In genomic region chr7:42876182-42877068, GRCh38 we compare ENCODE assay signal across 8 cellular contexts. TPM values are rescaled to one million over a fixed set of nuclear protein-coding genes. Genes with fewer than 3 reads are reported as not detected.
DNase-seq lines count a peak whose midpoint lies in the region; ATAC-seq and TF ChIP-seq lines count a peak whose summit lies in the region.

No MANE protein-coding gene starts in this region.

- ATAC-seq in CD8-positive, alpha-beta T cell = peak; percentile 36
- ATAC-seq in GM18867 (IDR thresholded peaks at IDR 0.05; ENCODE audit: unreplicated experiment) (peak; percentile 99), HG03135 (IDR thresholded peaks at IDR 0.05; ENCODE audit: unreplicated experiment) (peak; percentile 92), psoas muscle (peak in 2 of 4 donors; percentile 55 to 66)
- peak; percentile 69 to 71 for ATAC-seq in activated T-cell treated with anti-CD3 and anti-CD28 coated beads, Interleukin-2, amount 50 U/mL, for 72 hours (replicated peaks in 1 of 2)

- BruUV-seq in OCI-LY7 (replicated peaks; lab: Mats Ljungman, UMichigan) = no TSS peak

- no peaks in the 10 kb centered on the region for H3K4me1 Mint-ChIP-seq in CD8-positive, alpha-beta T cell (ENCODE audit: low read depth)
- no peaks in the 10 kb centered on the region for H3K4me1 Mint-ChIP-seq in activated T-cell treated with anti-CD3 and anti-CD28 coated beads, Interleukin-2, amount 50 U/mL, for 72 hours (ENCODE audit: low read depth)

- peak; percentile 52 for TF ChIP-seq CTCF in CD8-positive, alpha-beta T cell (IDR thresholded peaks at IDR 0.05)
- TF ChIP-seq CTCF in OCI-LY7 (conservative IDR thresholded peaks at IDR 0.05; ENCODE audit: low read length) = peak; percentile 90
- TF ChIP-seq CTCF in psoas muscle (IDR thresholded peaks at IDR 0.05) = peak; percentile 69

- 41 to 52% (median 42%) methylated on average over 5 of the region's 5 CpGs for WGBS in psoas muscle, 3 donors

- H2AFZ ChIP-seq in OCI-LY7 (ENCODE audit: low read length) = no peak overlapping the region

- H3K9me3 Mint-ChIP-seq in CD8-positive, alpha-beta T cell = no peaks in the 10 kb centered on the region
- no peaks in the 10 kb centered on the region for H3K9me3 Mint-ChIP-seq in activated T-cell treated with anti-CD3 and anti-CD28 coated beads, Interleukin-2, amount 50 U/mL, for 72 hours

- H3K4me2 ChIP-seq in OCI-LY7 (ENCODE audit: low read length) = no peak overlapping the region

- POLR2A ChIA-PET in CD8-positive, alpha-beta T cell (lab: Charles Lee) = no interaction called here
- POLR2A ChIA-PET in OCI-LY7 (lab: Charles Lee) = interaction anchor here (0.8 to 1.8 kb wide), 5 partner anchors 11 to 325 kb away, joined by 3 to 8 read pairs (median 3); no protein-coding TSS in a partner anchor

- no peak overlapping the region for H3K4me3 Mint-ChIP-seq in CD8-positive, alpha-beta T cell
- H3K4me3 Mint-ChIP-seq in activated T-cell treated with anti-CD3 and anti-CD28 coated beads, Interleukin-2, amount 50 U/mL, for 72 hours = no peak overlapping the region

- H3K79me2 ChIP-seq in OCI-LY7 (ENCODE audit: insufficient read depth, low read depth, low read length) = no peaks in the 10 kb centered on the region

- no peaks in the 10 kb centered on the region for H3K36me3 ChIP-seq in CD8-positive, alpha-beta T cell (ENCODE audit: insufficient read depth, low read length)
- H3K36me3 ChIP-seq in OCI-LY7 (ENCODE audit: insufficient read depth, low read length) = no peaks in the 10 kb centered on the region
- no peaks in the 10 kb centered on the region for H3K36me3 ChIP-seq in psoas muscle (ENCODE audit: insufficient read depth in 1 of 2, low read depth in 1 of 2)

- no peak overlapping the region for H3K27ac Mint-ChIP-seq in CD8-positive, alpha-beta T cell
- H3K27ac Mint-ChIP-seq in activated T-cell treated with anti-CD3 and anti-CD28 coated beads, Interleukin-2, amount 50 U/mL, for 72 hours = no peak overlapping the region

- H3K9me2 ChIP-seq in OCI-LY7 (ENCODE audit: insufficient read depth, low read length) = no peaks in the 10 kb centered on the region

- H3K27me3 ChIP-seq in CD8-positive, alpha-beta T cell (ENCODE audit: insufficient read depth, low read length) = no peaks in the 10 kb centered on the region
- H3K27me3 ChIP-seq in psoas muscle (ENCODE audit: insufficient read depth in 3 of 3, low read length in 2 of 3) = no peaks in the 10 kb centered on the region

- no peaks in the 10 kb centered on the region for H3K36me3 Mint-ChIP-seq in CD8-positive, alpha-beta T cell
- H3K36me3 Mint-ChIP-seq in activated T-cell treated with anti-CD3 and anti-CD28 coated beads, Interleukin-2, amount 50 U/mL, for 72 hours (ENCODE audit: insufficient read depth in 2 of 2) = no peaks in the 10 kb centered on the region

- no peaks in the 10 kb centered on the region for H3K4me1 ChIP-seq in CD8-positive, alpha-beta T cell (ENCODE audit: insufficient read depth, low read length)
- H3K4me1 ChIP-seq in OCI-LY7 (ENCODE audit: insufficient read depth, low read length, poor library complexity, severe bottlenecking) = peaks cover 4% of the 10 kb centered on the region
- H3K4me1 ChIP-seq in psoas muscle = no peaks in the 10 kb centered on the region

- peak in 4 of 7 experiments; percentile 23 to 47 (median 37) for DNase-seq in CD8-positive, alpha-beta T cell
- DNase-seq in OCI-LY7 (ENCODE audit: low spot score) (peak; percentile 71), glomerular visceral epithelial cell (ENCODE audit: extremely low spot score) (peak; percentile 50), psoas muscle (no peak), occipital lobe (lab: John Stamatoyannopoulos, UW) (no peak)
- peak; percentile 58 to 65 for DNase-seq in activated T-cell treated with anti-CD3 and anti-CD28 coated beads, Interleukin-2, amount 50 U/mL, for 72 hours

- no peaks in the 10 kb centered on the region for H3K9me3 ChIP-seq in CD8-positive, alpha-beta T cell (ENCODE audit: low read length)
- H3K9me3 ChIP-seq in OCI-LY7 (ENCODE audit: low read length) = no peaks in the 10 kb centered on the region
- no peaks in the 10 kb centered on the region for H3K9me3 ChIP-seq in psoas muscle

- no peak overlapping the region for H3K4me3 ChIP-seq in CD8-positive, alpha-beta T cell (ENCODE audit: low read depth, low read length)
- H3K4me3 ChIP-seq in OCI-LY7 (ENCODE audit: low read depth, low read length, poor library complexity, severe bottlenecking) = no peak overlapping the region
- H3K4me3 ChIP-seq in psoas muscle = no peak overlapping the region

- CTCF ChIA-PET in CD8-positive, alpha-beta T cell (lab: Charles Lee) = interaction anchor here (0.7 to 2.0 kb wide), 5 partner anchors 8 to 59 kb away, joined by 3 to 10 read pairs (median 4); no protein-coding TSS in a partner anchor
- CTCF ChIA-PET in OCI-LY7 (lab: Charles Lee; ENCODE audit: unreplicated experiment) = interaction anchor here (0.6 kb wide), 1 partner anchor 167 kb away, joined by 3 read pairs; no protein-coding TSS in a partner anchor

- peaks cover 2% of the 10 kb centered on the region for H3K27me3 Mint-ChIP-seq in CD8-positive, alpha-beta T cell (ENCODE audit: low read depth)
- no peaks in the 10 kb centered on the region for H3K27me3 Mint-ChIP-seq in activated T-cell treated with anti-CD3 and anti-CD28 coated beads, Interleukin-2, amount 50 U/mL, for 72 hours (ENCODE audit: low read depth)

- no peak overlapping the region for H3K27ac ChIP-seq in CD8-positive, alpha-beta T cell (ENCODE audit: low read depth, low read length)
- H3K27ac ChIP-seq in OCI-LY7 (ENCODE audit: low read depth, low read length, poor library complexity, severe bottlenecking) (no peak overlapping the region), psoas muscle (no peak overlapping the region)

- H4K20me1 ChIP-seq in OCI-LY7 (ENCODE audit: insufficient read depth, low read length) = no peaks in the 10 kb centered on the region

- intact Hi-C loops in CD8-positive, alpha-beta T cell (cut with DNase I, micrococcal nuclease) = no loop called here
- intact Hi-C loops in OCI-LY7 (cut with micrococcal nuclease; ENCODE audit: unreplicated experiment) = loop anchor here (2.0 kb wide), 1 partner anchor 934 kb away; no protein-coding TSS in a partner anchor
- intact Hi-C loops in psoas muscle (cut with DNase I) = loop anchor here in 1 of 2 donors (5.0 kb wide), 1 partner anchor 934 kb away; no protein-coding TSS in a partner anchor

RNA-seq across cellular contexts. Expression of gene C7orf25, which starts 35.4 kb away (rescaled TPM):
- total RNA-seq in CD8-positive, alpha-beta T cell = 1 to 10 TPM; 2.1 to 2.2 TPM
- 2.3 and 6.0 TPM in 2 replicates for total RNA-seq in OCI-LY7 (2014; rRNA removed; shearing (Covaris generic))
- 7.3 and 9.1 TPM in 2 replicates for total RNA-seq in OCI-LY7 (2022)
- total RNA-seq in activated T-cell treated with anti-CD3 and anti-CD28 coated beads, Interleukin-2, amount 50 U/mL, for 72 hours = 1 to 10 TPM; 3.5 to 5.1 TPM
- 1 to 10 TPM; 1.3 to 2.4 (median 2.0) TPM for total RNA-seq in psoas muscle
- polyA plus RNA-seq in psoas muscle = 1 to 10 TPM; 2.8 to 5.6 (median 4.8) TPM
- total RNA-seq in occipital lobe = 9.2 TPM

RNA-seq across cellular contexts. Expression of gene PSMA2, which starts 55.5 kb away (rescaled TPM):
- total RNA-seq in CD8-positive, alpha-beta T cell = 10 to 100 TPM; 43.6 to 47.9 TPM
- total RNA-seq in OCI-LY7 (2014; rRNA removed; shearing (Covaris generic)) = 40.2 and 45.7 TPM in 2 replicates
- total RNA-seq in OCI-LY7 (2022) (101 and 145 TPM in 2 replicates), psoas muscle (100 to 1,000 TPM in 3 of 4 donors, 10 to 100 TPM in 1; 57.4 to 145 (median 111) TPM), occipital lobe (51.2 TPM)
- 100 to 1,000 TPM; 107 to 124 TPM for total RNA-seq in activated T-cell treated with anti-CD3 and anti-CD28 coated beads, Interleukin-2, amount 50 U/mL, for 72 hours
- polyA plus RNA-seq in psoas muscle = 100 to 1,000 TPM; 203 to 334 (median 235) TPM

RNA-seq across cellular contexts. Expression of gene MRPL32, which starts 55.8 kb away (rescaled TPM):
- total RNA-seq in CD8-positive, alpha-beta T cell = 10 to 100 TPM; 64.9 to 65.1 TPM
- total RNA-seq in OCI-LY7 (2014; rRNA removed; shearing (Covaris generic)) = 61.8 and 89.7 TPM in 2 replicates
- total RNA-seq in OCI-LY7 (2022) (55.7 and 59.7 TPM in 2 replicates), psoas muscle (10 to 100 TPM; 34.3 to 51.7 (median 46.7) TPM), occipital lobe (50.8 TPM)
- 10 to 100 TPM; 64.5 to 66.6 TPM for total RNA-seq in activated T-cell treated with anti-CD3 and anti-CD28 coated beads, Interleukin-2, amount 50 U/mL, for 72 hours
- polyA plus RNA-seq in psoas muscle = 100 to 1,000 TPM in 2 of 3 donors, 10 to 100 TPM in 1; 66.1 to 133 (median 103) TPM

Comparison
In these comparisons a context has a peak if more than half of its experiments do, and no peak if none do; other contexts are left out.
1. DNase-seq: peak in CD8-positive, alpha-beta T cell (4 of 7), OCI-LY7 (single experiment), activated T-cell treated with anti-CD3 and anti-CD28 coated beads, Interleukin-2, amount 50 U/mL, for 72 hours (2 of 2) and glomerular visceral epithelial cell (single experiment); none in psoas muscle (0 of 2) and occipital lobe (single experiment).
2. Peak in every context shown above with its lines, with median percentiles within 50 percentile points of each other: CTCF ChIP-seq.